In genomic region chr4:48602222-48602621, GRCh38 we compare ENCODE assay signal across 14 cellular contexts.
DNase-seq lines count a peak whose midpoint lies in the region; ATAC-seq and TF ChIP-seq lines count a peak whose summit lies in the region.
"Had no signal": no experiment of that assay in that cellular context is flagged by ENCODE, and none has a peak within 500 bp of the region (broad histone marks: within the 10 kb centered on the region; RNA-seq: fewer than 3 reads in every experiment).

No MANE protein-coding gene starts in this region.

- peak; percentile 85 for DNase-seq in EL
- DNase-seq in NCI-H2107 (lab: John Stamatoyannopoulos, UW), result peak; percentile 41
- peak; percentile 69 for DNase-seq in choroid plexus epithelial cell (ENCODE audit: low read depth)
- DNase-seq in myocyte (ENCODE audit: low read depth), result peak; percentile 72
- DNase-seq in islet precursor cell, result no peak
- no peak for DNase-seq in activated CD8-positive, alpha-beta memory T cell treated with anti-CD3 and anti-CD28 coated beads, Interleukin-2, amount 50 U/mL, for 48 hours
- no peak for DNase-seq in prostate gland (ENCODE audit: low spot score)
- DNase-seq: activated naive CD8-positive, alpha-beta T cell treated with anti-CD3 and anti-CD28 coated beads, Interleukin-2, amount 10 ng/mL, durations not matched to agents 7 days and 5 days; Caco-2; effector CD4-positive, alpha-beta T cell; naive B cell; spleen; T1000 had no signal

- H3K4me3 ChIP-seq in choroid plexus epithelial cell (ENCODE audit: low read depth, low read length) (no peak overlapping the region), prostate gland (no peak overlapping the region)
- H3K4me3 ChIP-seq: spleen had no signal

- H3K36me3 ChIP-seq in prostate gland, result no peaks in the 10 kb centered on the region

- intact Hi-C loops in prostate gland (cut with DNase I), result no loop called here

- H3K4me1 ChIP-seq in prostate gland (replicated peaks), result peaks cover 5% of the 10 kb centered on the region
- H3K4me1 ChIP-seq: spleen had no signal

- no peaks in the 10 kb centered on the region for H3K9me3 ChIP-seq in prostate gland
- H3K9me3 ChIP-seq: Caco-2, spleen had no signal

- no peaks in the 10 kb centered on the region for H3K27me3 ChIP-seq in prostate gland (replicated peaks; ENCODE audit: insufficient read depth)
- H3K27me3 ChIP-seq: spleen had no signal

- ATAC-seq in GM19467 (IDR thresholded peaks at IDR 0.05; ENCODE audit: unreplicated experiment), result no peak

- TF ChIP-seq POLR2A in prostate gland (IDR thresholded peaks at IDR 0.05), result no peak

- no peak overlapping the region for H3K27ac ChIP-seq in prostate gland
- H3K27ac ChIP-seq: spleen had no signal

- no peak for TF ChIP-seq CTCF in choroid plexus epithelial cell (conservative IDR thresholded peaks at IDR 0.05; ENCODE audit: low read depth, low read length)
- no peak for TF ChIP-seq CTCF in prostate gland (IDR thresholded peaks at IDR 0.05)

- 58% methylated on average over 3 of the region's 3 CpGs for WGBS in prostate gland

Comparison
In these comparisons a context has a peak if more than half of its experiments do, and no peak if none do; other contexts are left out.
1. DNase-seq: peak in EL (single experiment), NCI-H2107 (single experiment), choroid plexus epithelial cell (single experiment) and myocyte (single experiment); none in islet precursor cell (single experiment), activated CD8-positive, alpha-beta memory T cell treated with anti-CD3 and anti-CD28 coated beads, Interleukin-2, amount 50 U/mL, for 48 hours (single experiment) and prostate gland (single experiment).